8 cellular contexts compared by ENCODE assay signal in genomic region chr2:206250041-206250897, GRCh38. TPM values are rescaled to one million over a fixed set of nuclear protein-coding genes. Genes with fewer than 3 reads are reported as not detected.
DNase-seq lines count a peak whose midpoint lies in the region; ATAC-seq and TF ChIP-seq lines count a peak whose summit lies in the region.

No MANE protein-coding gene starts in this region.

- TF ChIP-seq CTCF in cardiac fibroblast (IDR thresholded peaks at IDR 0.05; ENCODE audit: low read depth, low read length) (no peak), natural killer cell (IDR thresholded peaks at IDR 0.05) (no peak)

- peak; percentile 20 to 34 for DNase-seq in cardiac fibroblast (ENCODE audit: low read depth in 2 of 2)
- DNase-seq in natural killer cell = no peak
- no peak for DNase-seq in DMS 273 (lab: John Stamatoyannopoulos, UW; ENCODE audit: unreplicated experiment)
- no peak for DNase-seq in SHP77 treated with DMSO at 0.1 percent for 48 hours (lab: John Stamatoyannopoulos, UW)
- DNase-seq in CD1c-positive myeloid dendritic cell (ENCODE audit: extremely low spot score) = no peak

- peaks cover 6 to 15% of the 10 kb centered on the region in 2 donors for H3K4me1 Mint-ChIP-seq in natural killer cell

- H3K9me3 Mint-ChIP-seq in natural killer cell = peaks cover 0 to 2% of the 10 kb centered on the region in 2 donors

- H3K4me3 ChIP-seq in GM08714 (ENCODE audit: low read length) (peak overlapping the region; percentile 14; the same call in 1 of the 2 replicates), cardiac fibroblast (replicated peaks in 1 of 2; ENCODE audit: low read depth in 2 of 2, low read length in 2 of 2) (peak overlapping the region; percentile 1 to 12)

- H3K27ac Mint-ChIP-seq in natural killer cell = no peak overlapping the region

- H3K36me3 Mint-ChIP-seq in natural killer cell = no peaks in the 10 kb centered on the region

- intact Hi-C loops in natural killer cell (cut with micrococcal nuclease) = no loop called here

- peak overlapping the region; percentile 78 for H3K4me3 Mint-ChIP-seq in natural killer cell

- peaks cover 42 to 49% of the 10 kb centered on the region in 2 donors for H3K27me3 Mint-ChIP-seq in natural killer cell (ENCODE audit: low read depth in 2 of 2)

- ATAC-seq in HG03378 (IDR thresholded peaks at IDR 0.05; ENCODE audit: unreplicated experiment) (peak; percentile 35), natural killer cell (peak in 1 of 3 donors; percentile 37), HG02678 (IDR thresholded peaks at IDR 0.05; ENCODE audit: unreplicated experiment) (no peak)

RNA-seq across cellular contexts. Expression of gene ZDBF2, which starts 24.2 kb away (rescaled TPM):
- 1 to 10 TPM; 2.1 to 8.4 (median 6.5) TPM for total RNA-seq in natural killer cell

Comparison
In these comparisons a context has a peak if more than half of its experiments do, and no peak if none do; other contexts are left out.
1. DNase-seq: peak in cardiac fibroblast (2 of 2); none in natural killer cell (single experiment), DMS 273 (single experiment), SHP77 treated with DMSO at 0.1 percent for 48 hours (single experiment) and CD1c-positive myeloid dendritic cell (single experiment).